ENCODE assay signal across 8 cellular contexts in the genomic region with DNA sequence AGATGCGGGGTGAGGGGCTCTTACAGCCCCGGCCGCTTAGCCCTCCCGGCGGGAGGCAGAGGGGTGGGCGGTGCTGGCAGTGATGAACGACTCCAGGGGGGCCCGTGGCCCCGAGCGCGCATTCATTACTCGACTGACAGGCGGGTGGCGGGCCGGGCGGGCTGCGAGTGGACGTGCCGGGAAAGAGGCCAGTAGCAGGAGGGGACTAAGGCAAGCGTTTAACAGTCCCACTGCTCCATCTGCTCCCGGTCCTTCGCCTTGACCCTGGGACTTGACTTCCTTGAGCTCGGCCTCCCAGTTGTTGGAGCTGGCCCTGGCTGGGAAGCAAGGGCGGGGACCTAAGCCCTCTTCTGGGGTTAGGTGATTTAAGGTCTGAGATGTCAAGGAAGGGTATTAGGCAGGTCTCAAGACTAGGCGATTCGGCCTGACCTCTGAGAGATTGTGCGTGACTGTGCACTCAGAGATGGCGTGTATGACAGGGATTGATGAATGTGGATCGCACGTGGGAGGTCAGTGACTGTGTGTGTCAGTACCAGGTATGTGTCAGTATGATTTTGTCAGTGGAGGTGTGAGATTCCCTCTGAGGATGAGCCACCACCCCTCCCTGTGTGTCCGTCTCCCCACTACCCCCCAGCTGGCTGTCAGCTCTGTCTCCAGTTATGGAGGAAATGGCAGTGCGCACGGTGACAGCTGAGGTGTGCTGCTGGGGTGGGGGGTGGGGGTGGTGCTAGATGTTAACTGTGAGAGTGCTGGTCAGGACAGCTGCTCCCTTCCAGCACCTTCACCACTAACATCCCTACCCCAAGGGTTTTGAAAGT. TPM values are rescaled to one million over a fixed set of nuclear protein-coding genes. Genes with fewer than 3 reads are reported as not detected.
A peak's percentile ranks its signal among the peaks of the same experiment; 100 is the strongest.
DNase-seq lines count a peak whose midpoint lies in the region; ATAC-seq and TF ChIP-seq lines count a peak whose summit lies in the region.

No MANE protein-coding gene starts in this region.

- H3K36me3 ChIP-seq in heart left ventricle = no peaks in the 10 kb centered on the region

- TF ChIP-seq POLR2A in heart left ventricle (IDR thresholded peaks at IDR 0.05) = no peak

- H3K4me1 Mint-ChIP-seq in activated T-helper 1 cell treated with anti-CD3 and anti-CD28 coated beads, Interleukin-12 subunit alpha, Interleukin-12 subunit beta, Interleukin-2, Interleukin-4 antibody, amounts not matched to agents 30 ng/mL and 10 ng/mL and 1 ng/mL, durations not matched to agents 14 hours and 24 hours and 36 hours (ENCODE audit: low read depth) = peaks cover 29% of the 10 kb centered on the region
- H3K4me1 Mint-ChIP-seq in stimulated activated naive B cell treated with anti-CD40 and anti-IgM and Interleukin-4, amounts not matched to agents 10 μg/mL and 1 μg/mL and 100 μg/mL, for 72 hours = peaks cover 33 to 61% of the 10 kb centered on the region in 2 donors

- peak overlapping the region; percentile 37 for H3K4me3 Mint-ChIP-seq in activated T-helper 1 cell treated with anti-CD3 and anti-CD28 coated beads, Interleukin-12 subunit alpha, Interleukin-12 subunit beta, Interleukin-2, Interleukin-4 antibody, amounts not matched to agents 30 ng/mL and 10 ng/mL and 1 ng/mL, durations not matched to agents 14 hours and 24 hours and 36 hours
- H3K4me3 Mint-ChIP-seq in stimulated activated naive B cell treated with anti-CD40 and anti-IgM and Interleukin-4, amounts not matched to agents 10 μg/mL and 1 μg/mL and 100 μg/mL, for 72 hours = peak overlapping the region; percentile 69 to 76

- 4 to 10% (median 5%) methylated on average over 23 to 33 of the region's 33 CpGs for WGBS in heart left ventricle, 4 donors

- H3K27me3 ChIP-seq in heart left ventricle = peaks cover 28 to 88% (median 57%) of the 10 kb centered on the region in 9 donors

- H3K27ac Mint-ChIP-seq in activated T-helper 1 cell treated with anti-CD3 and anti-CD28 coated beads, Interleukin-12 subunit alpha, Interleukin-12 subunit beta, Interleukin-2, Interleukin-4 antibody, amounts not matched to agents 30 ng/mL and 10 ng/mL and 1 ng/mL, durations not matched to agents 14 hours and 24 hours and 36 hours = no peak overlapping the region
- H3K27ac Mint-ChIP-seq in stimulated activated naive B cell treated with anti-CD40 and anti-IgM and Interleukin-4, amounts not matched to agents 10 μg/mL and 1 μg/mL and 100 μg/mL, for 72 hours = peak overlapping the region; percentile 63

- H3K4me1 ChIP-seq in heart left ventricle = peaks cover 12 to 59% (median 47%) of the 10 kb centered on the region in 12 donors

- H3K36me3 Mint-ChIP-seq in activated T-helper 1 cell treated with anti-CD3 and anti-CD28 coated beads, Interleukin-12 subunit alpha, Interleukin-12 subunit beta, Interleukin-2, Interleukin-4 antibody, amounts not matched to agents 30 ng/mL and 10 ng/mL and 1 ng/mL, durations not matched to agents 14 hours and 24 hours and 36 hours (ENCODE audit: low read depth) = no peaks in the 10 kb centered on the region
- H3K36me3 Mint-ChIP-seq in stimulated activated naive B cell treated with anti-CD40 and anti-IgM and Interleukin-4, amounts not matched to agents 10 μg/mL and 1 μg/mL and 100 μg/mL, for 72 hours = no peaks in the 10 kb centered on the region

- TF ChIP-seq CTCF in heart left ventricle (IDR thresholded peaks at IDR 0.05) = no peak

- DNase-seq in heart left ventricle (peak in 1 of 5 donors; percentile 41), Right ventricle myocardium superior (no peak), NCI-H1694 treated with DMSO at 0.1 percent for 48 hours (lab: John Stamatoyannopoulos, UW) (no peak), HT-29 (ENCODE audit: low spot score) (no peak)
- no peak for DNase-seq in activated T-helper 1 cell treated with anti-CD3 and anti-CD28 coated beads, Interleukin-12 subunit alpha, Interleukin-12 subunit beta, Interleukin-2, Interleukin-4 antibody, amounts not matched to agents 30 ng/mL and 10 ng/mL and 1 ng/mL, durations not matched to agents 14 hours and 24 hours and 36 hours (ENCODE audit: low spot score)
- DNase-seq in stimulated activated naive B cell treated with anti-CD40 and anti-IgM and Interleukin-4, amounts not matched to agents 10 μg/mL and 1 μg/mL and 100 μg/mL, for 72 hours = no peak

- H3K9me3 ChIP-seq in heart left ventricle = no peaks in the 10 kb centered on the region
- H3K9me3 ChIP-seq in iPS-18c (ENCODE audit: control insufficient read depth, insufficient read depth, low read length) = no peaks in the 10 kb centered on the region

- intact Hi-C loops in heart left ventricle (cut with DNase I) (loop anchor here in 2 of 10 donors (5.0 kb wide), 1 partner anchor 56 kb away; no protein-coding TSS in a partner anchor), Right ventricle myocardium superior (cut with DNase I) (loop anchor here (5.0 kb wide), 1 partner anchor 56 kb away; no protein-coding TSS in a partner anchor)
- intact Hi-C loops in activated T-helper 1 cell treated with anti-CD3 and anti-CD28 coated beads, Interleukin-12 subunit alpha, Interleukin-12 subunit beta, Interleukin-2, Interleukin-4 antibody, amounts not matched to agents 30 ng/mL and 10 ng/mL and 1 ng/mL, durations not matched to agents 14 hours and 24 hours and 36 hours (cut with micrococcal nuclease) = loop anchor here (1.0 to 5.0 kb wide), 7 partner anchors 20 to 361 kb away; a partner anchor contains a TSS

- H3K4me3 ChIP-seq in heart left ventricle (peak overlapping the region in 11 of 12 donors; percentile 4 to 62 (median 53)), iPS-18c (ENCODE audit: insufficient read depth, low read depth, low read length) (peak overlapping the region; percentile 40)

- peaks cover 74% of the 10 kb centered on the region for H3K27me3 Mint-ChIP-seq in activated T-helper 1 cell treated with anti-CD3 and anti-CD28 coated beads, Interleukin-12 subunit alpha, Interleukin-12 subunit beta, Interleukin-2, Interleukin-4 antibody, amounts not matched to agents 30 ng/mL and 10 ng/mL and 1 ng/mL, durations not matched to agents 14 hours and 24 hours and 36 hours (ENCODE audit: insufficient read depth)
- peaks cover 65 to 97% of the 10 kb centered on the region in 2 donors for H3K27me3 Mint-ChIP-seq in stimulated activated naive B cell treated with anti-CD40 and anti-IgM and Interleukin-4, amounts not matched to agents 10 μg/mL and 1 μg/mL and 100 μg/mL, for 72 hours

- H3K27ac ChIP-seq in heart left ventricle = no peak overlapping the region

- no peaks in the 10 kb centered on the region for H3K9me3 Mint-ChIP-seq in activated T-helper 1 cell treated with anti-CD3 and anti-CD28 coated beads, Interleukin-12 subunit alpha, Interleukin-12 subunit beta, Interleukin-2, Interleukin-4 antibody, amounts not matched to agents 30 ng/mL and 10 ng/mL and 1 ng/mL, durations not matched to agents 14 hours and 24 hours and 36 hours
- H3K9me3 Mint-ChIP-seq in stimulated activated naive B cell treated with anti-CD40 and anti-IgM and Interleukin-4, amounts not matched to agents 10 μg/mL and 1 μg/mL and 100 μg/mL, for 72 hours = no peaks in the 10 kb centered on the region

- ATAC-seq in heart left ventricle = no peak
- ATAC-seq in Right ventricle myocardium superior (ENCODE audit: poor library complexity) = no peak
- peak; percentile 11 to 26 for ATAC-seq in stimulated activated naive B cell treated with anti-CD40 and anti-IgM and Interleukin-4, amounts not matched to agents 10 μg/mL and 1 μg/mL and 100 μg/mL, for 72 hours (replicated peaks)
- ATAC-seq in GM21390 (IDR thresholded peaks at IDR 0.05; ENCODE audit: unreplicated experiment) = no peak

RNA-seq across cellular contexts. Expression of a gene that starts 3.6 kb away (rescaled TPM):
- 1 to 10 TPM in 1 of 9 donors, under 1 TPM in 5, not detected in 3; 0.08 to 4.4 (median 0.53) TPM for total RNA-seq in heart left ventricle
- under 1 TPM in 1 of 2 donors, not detected in 1; 0.11 TPM for polyA plus RNA-seq in heart left ventricle
- 0.16 TPM for total RNA-seq in Right ventricle myocardium superior
- total RNA-seq in activated T-helper 1 cell treated with anti-CD3 and anti-CD28 coated beads, Interleukin-12 subunit alpha, Interleukin-12 subunit beta, Interleukin-2, Interleukin-4 antibody, amounts not matched to agents 30 ng/mL and 10 ng/mL and 1 ng/mL, durations not matched to agents 14 hours and 24 hours and 36 hours = 0.16 TPM in 1 of 2 replicates, not detected in the other
- total RNA-seq in HT-29 (2014; rRNA removed; shearing (Covaris generic)) = 8.2 and 9.2 TPM in 2 replicates

RNA-seq across cellular contexts. Expression of a gene that starts 6.1 kb away (rescaled TPM):
- total RNA-seq in heart left ventricle (not detected), Right ventricle myocardium superior (not detected)
- polyA plus RNA-seq in heart left ventricle = not detected
- total RNA-seq in activated T-helper 1 cell treated with anti-CD3 and anti-CD28 coated beads, Interleukin-12 subunit alpha, Interleukin-12 subunit beta, Interleukin-2, Interleukin-4 antibody, amounts not matched to agents 30 ng/mL and 10 ng/mL and 1 ng/mL, durations not matched to agents 14 hours and 24 hours and 36 hours = not detected in 2 replicates
- total RNA-seq in HT-29 (2014; rRNA removed; shearing (Covaris generic)) = not detected in 2 replicates

RNA-seq across cellular contexts. Expression of a gene that starts 20.1 kb away (rescaled TPM):
- total RNA-seq in heart left ventricle (1 to 10 TPM in 2 of 9 donors, under 1 TPM in 4, not detected in 3; 0.33 to 6.4 (median 0.85) TPM), Right ventricle myocardium superior (0.67 TPM)
- under 1 TPM in 1 of 2 donors, not detected in 1; 0.11 TPM for polyA plus RNA-seq in heart left ventricle
- 46.0 TPM in 2 replicates for total RNA-seq in activated T-helper 1 cell treated with anti-CD3 and anti-CD28 coated beads, Interleukin-12 subunit alpha, Interleukin-12 subunit beta, Interleukin-2, Interleukin-4 antibody, amounts not matched to agents 30 ng/mL and 10 ng/mL and 1 ng/mL, durations not matched to agents 14 hours and 24 hours and 36 hours
- total RNA-seq in HT-29 (2014; rRNA removed; shearing (Covaris generic)) = 65.3 and 71.4 TPM in 2 replicates

RNA-seq across cellular contexts. Expression of a gene that starts 24.1 kb away (rescaled TPM):
- total RNA-seq in heart left ventricle = 1 to 10 TPM; 3.0 to 9.1 (median 4.8) TPM
- polyA plus RNA-seq in heart left ventricle = 1 to 10 TPM; 6.7 TPM
- 7.0 TPM for total RNA-seq in Right ventricle myocardium superior
- 11.6 and 12.0 TPM in 2 replicates for total RNA-seq in activated T-helper 1 cell treated with anti-CD3 and anti-CD28 coated beads, Interleukin-12 subunit alpha, Interleukin-12 subunit beta, Interleukin-2, Interleukin-4 antibody, amounts not matched to agents 30 ng/mL and 10 ng/mL and 1 ng/mL, durations not matched to agents 14 hours and 24 hours and 36 hours
- 11.5 and 16.3 TPM in 2 replicates for total RNA-seq in HT-29 (2014; rRNA removed; shearing (Covaris generic))

RNA-seq across cellular contexts. Expression of a gene that starts 48.2 kb away (rescaled TPM):
- under 1 TPM in 4 of 9 donors, not detected in 5; 0.36 to 0.70 (median 0.54) TPM for total RNA-seq in heart left ventricle
- polyA plus RNA-seq in heart left ventricle = under 1 TPM; 0.11 to 0.27 TPM
- total RNA-seq in Right ventricle myocardium superior = not detected
- 0.20 TPM in 1 of 2 replicates, not detected in the other for total RNA-seq in activated T-helper 1 cell treated with anti-CD3 and anti-CD28 coated beads, Interleukin-12 subunit alpha, Interleukin-12 subunit beta, Interleukin-2, Interleukin-4 antibody, amounts not matched to agents 30 ng/mL and 10 ng/mL and 1 ng/mL, durations not matched to agents 14 hours and 24 hours and 36 hours
- not detected in 2 replicates for total RNA-seq in HT-29 (2014; rRNA removed; shearing (Covaris generic))

Comparison
In these comparisons a context has a peak if more than half of its experiments do, and no peak if none do; other contexts are left out.
1. ATAC-seq: peak in stimulated activated naive B cell treated with anti-CD40 and anti-IgM and Interleukin-4, amounts not matched to agents 10 μg/mL and 1 μg/mL and 100 μg/mL, for 72 hours (2 of 2); none in heart left ventricle (0 of 4), Right ventricle myocardium superior (single experiment) and GM21390 (single experiment).